10 cellular contexts compared by ENCODE assay signal in the genomic region with DNA sequence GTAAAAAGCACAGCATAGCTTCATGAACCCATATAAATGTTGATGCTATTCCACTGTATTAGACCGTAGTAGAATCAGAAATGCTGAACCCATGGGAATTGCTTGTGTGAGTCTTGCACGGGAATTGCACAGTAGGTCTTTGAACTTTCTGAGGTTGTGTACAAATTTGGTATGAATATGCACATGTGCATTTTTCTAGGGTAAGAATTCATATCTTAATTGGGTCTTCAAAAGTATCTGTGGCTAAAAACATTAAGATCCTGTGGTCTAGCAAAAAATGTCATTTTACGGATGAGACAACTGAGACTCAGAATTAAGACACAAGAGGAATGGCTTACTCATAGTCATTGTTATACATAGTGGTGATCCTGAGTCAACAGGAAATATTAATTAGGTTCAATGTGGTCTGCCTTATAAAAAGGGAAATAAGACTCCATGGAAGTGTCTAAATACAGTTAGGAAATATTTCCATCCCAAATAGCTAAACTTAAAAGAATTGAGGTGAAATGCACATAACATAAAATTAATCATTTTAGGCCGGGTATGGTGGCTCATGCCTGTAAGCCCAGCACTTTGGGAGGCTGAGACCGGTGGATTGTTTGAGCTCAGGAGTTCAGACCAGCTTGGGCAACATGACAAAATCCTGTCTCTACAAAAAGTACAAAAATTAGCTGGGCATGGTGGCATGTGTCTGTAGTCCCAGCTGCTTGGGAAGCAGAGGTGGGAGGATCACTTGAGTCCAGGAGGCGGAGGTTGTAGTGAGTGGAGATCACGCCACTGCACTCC. TPM values are rescaled to one million over a fixed set of nuclear protein-coding genes. Genes with fewer than 3 reads are reported as not detected.
DNase-seq lines count a peak whose midpoint lies in the region; ATAC-seq and TF ChIP-seq lines count a peak whose summit lies in the region.
"Had no signal": no experiment of that assay in that cellular context is flagged by ENCODE, and none has a peak within 500 bp of the region (broad histone marks: within the 10 kb centered on the region; RNA-seq: fewer than 3 reads in every experiment).

No MANE protein-coding gene starts in this region.

- H3K4me1 ChIP-seq in BLaER1 (peaks cover 21% of the 10 kb centered on the region), lung (ENCODE audit: control insufficient read depth in 2 of 2, insufficient read depth in 2 of 2, low read length in 2 of 2) (peaks cover 0 to 5% of the 10 kb centered on the region in 2 donors), colonic mucosa (no peaks in the 10 kb centered on the region)

- H3K27me3 ChIP-seq in BLaER1 (no peaks in the 10 kb centered on the region), lung (ENCODE audit: control insufficient read depth, insufficient read depth) (no peaks in the 10 kb centered on the region), colonic mucosa (no peaks in the 10 kb centered on the region)

- DNase-seq in HT1080 (ENCODE audit: low read depth) (peak; percentile 69), astrocyte of the spinal cord (ENCODE audit: low read depth, low spot score) (peak; percentile 75), lung (ENCODE audit: low spot score) (no peak), NCI-H146 treated with DMSO at 0.1 percent for 48 hours (lab: John Stamatoyannopoulos, UW; ENCODE audit: unreplicated experiment) (no peak), DMS 273 treated with DMSO at 0.1 percent for 48 hours (lab: John Stamatoyannopoulos, UW) (no peak), colonic mucosa (no peak), T-helper 9 cell (no peak)
- DNase-seq: activated B cell treated with CpG ODN at 0.5 μM for 24 hours, NCI-H345 had no signal

- TF ChIP-seq CTCF in astrocyte of the spinal cord (IDR thresholded peaks at IDR 0.05; ENCODE audit: low read depth, low read length) (no peak), lung (IDR thresholded peaks at IDR 0.05; ENCODE audit: control extremely low read depth, extremely low read depth) (no peak), colonic mucosa (IDR thresholded peaks at IDR 0.05) (no peak)

- H3K36me3 ChIP-seq in BLaER1 (peaks cover 63% of the 10 kb centered on the region), lung (ENCODE audit: control insufficient read depth in 2 of 2, insufficient read depth in 2 of 2, low read length in 2 of 2) (peaks cover 0 to 9% of the 10 kb centered on the region in 2 donors), colonic mucosa (no peaks in the 10 kb centered on the region)

- ATAC-seq in lung (ENCODE audit: insufficient read depth, low FRiP score), result no peak

- H3K4me3 ChIP-seq in BLaER1 (no peak overlapping the region), astrocyte of the spinal cord (ENCODE audit: low read depth, low read length) (no peak overlapping the region), lung (no peak overlapping the region), colonic mucosa (no peak overlapping the region)

- H4K20me1 ChIP-seq in BLaER1, result peaks cover 99% of the 10 kb centered on the region

- H3K4me2 ChIP-seq in BLaER1, result peak overlapping the region; percentile 29; the same call in 1 of the 2 replicates

- 77% methylated on average over 7 of the region's 7 CpGs for WGBS in lung, 2 donors

- H3K9me3 ChIP-seq in BLaER1 (no peaks in the 10 kb centered on the region), lung (ENCODE audit: control insufficient read depth in 2 of 2, insufficient read depth in 1 of 2, low read length in 1 of 2) (no peaks in the 10 kb centered on the region), colonic mucosa (no peaks in the 10 kb centered on the region)

- intact Hi-C loops in colonic mucosa (cut with DNase I), result no loop called here

- in situ Hi-C loops in astrocyte of the spinal cord (cut with HindIII; ENCODE audit: low sequenced_read_pairs), result no loop called here

- H3K9ac ChIP-seq in BLaER1 (no peak overlapping the region), colonic mucosa (ENCODE audit: low read depth in 2 of 2, low read length in 2 of 2) (no peak overlapping the region)

- 0 out of 2 replicates have a peak overlapping the region, but pooled peaks have one; percentile 9 for H3K27ac ChIP-seq in BLaER1
- H3K27ac ChIP-seq in lung (ENCODE audit: low read depth in 1 of 2, low read length in 1 of 2), result peak overlapping the region; percentile 12 to 53
- no peak overlapping the region for H3K27ac ChIP-seq in colonic mucosa

RNA-seq across cellular contexts. Expression of gene TAOK1, which starts 22.8 kb away (rescaled TPM):
- 26.6 and 29.5 TPM in 2 replicates for total RNA-seq in HT1080 (2014; rRNA removed; shearing (Covaris generic))
- polyA plus RNA-seq in HT1080 (2015; cell fraction: cytosol; rRNA removed), result 12.8 and 18.9 TPM in 2 replicates
- 27.4 and 28.2 TPM in 2 replicates for polyA plus RNA-seq in HT1080 (2015; cell fraction: nucleus; rRNA removed)
- total RNA-seq in lung (10 to 100 TPM; 64.2 to 81.0 TPM), colonic mucosa (10 to 100 TPM; 42.1 to 57.1 TPM)
- 10 to 100 TPM in 1 of 2 donors, 1 to 10 TPM in 1; 8.8 to 10.5 TPM for polyA plus RNA-seq in lung

Comparison
In these comparisons a context has a peak if more than half of its experiments do, and no peak if none do; other contexts are left out.
1. DNase-seq: peak in HT1080 (single experiment) and astrocyte of the spinal cord (single experiment); none in lung (single experiment), NCI-H146 treated with DMSO at 0.1 percent for 48 hours (single experiment), DMS 273 treated with DMSO at 0.1 percent for 48 hours (single experiment), colonic mucosa (single experiment) and T-helper 9 cell (single experiment).